ENCODE assay signal across 16 cellular contexts in the genomic region with DNA sequence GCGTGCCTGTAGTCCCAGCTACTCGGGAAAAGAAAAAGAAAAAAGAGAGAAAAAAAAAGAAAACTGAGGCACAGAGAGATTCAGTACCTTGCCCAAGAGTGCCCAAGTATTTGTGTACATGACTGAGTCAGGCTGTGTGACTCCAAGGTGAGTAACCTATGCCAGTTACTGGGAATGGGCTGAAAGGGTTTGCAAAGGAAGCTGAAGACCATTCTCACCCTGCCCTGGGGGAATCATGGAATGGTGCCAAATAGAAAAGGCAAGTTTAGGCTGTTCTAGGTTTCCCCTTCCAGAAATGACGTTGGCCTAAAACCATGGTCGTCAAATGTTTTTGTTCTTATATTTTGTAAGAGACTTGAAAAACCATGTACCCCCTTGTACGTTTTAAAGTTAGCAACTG. TPM values are rescaled to one million over a fixed set of nuclear protein-coding genes. Genes with fewer than 3 reads are reported as not detected.
DNase-seq lines count a peak whose midpoint lies in the region; ATAC-seq, FAIRE-seq and TF ChIP-seq lines count a peak whose summit lies in the region.
"Had no signal": no experiment of that assay in that cellular context is flagged by ENCODE, and none has a peak within 500 bp of the region (broad histone marks: within the 10 kb centered on the region; RNA-seq: fewer than 3 reads in every experiment).

No MANE protein-coding gene starts in this region.

- no peaks in the 10 kb centered on the region; a peak in 1 of 8 replicates for H3K36me3 ChIP-seq in H1 (ENCODE audit: control insufficient read depth in 2 of 4, insufficient read depth in 4 of 4, low read length in 3 of 4)
- H3K36me3 ChIP-seq: HAP-1 had no signal

- no peak for TF ChIP-seq RAD21 in H1 (IDR thresholded peaks at IDR 0.05 in 1 of 2, conservative IDR thresholded peaks at IDR 0.05 in 1 of 2; ENCODE audit: low read depth in 2 of 2, low read length in 2 of 2)

- peak; percentile 90 for DNase-seq in M059J (ENCODE audit: low read depth)
- peak; percentile 72 for DNase-seq in RCC 7860 (ENCODE audit: low spot score)
- no peak for DNase-seq in H1 (ENCODE audit: low read depth in 1 of 2, low spot score in 2 of 2)
- no peak for DNase-seq in stimulated activated CD4-positive, alpha-beta T cell treated with anti-CD3 and anti-CD28 coated beads, Interleukin-2, amount 100 ng/mL, for 24 hours
- DNase-seq: Caco-2, KBM-7, NCI-H1048, NCI-H146, NCI-H2081 treated with DMSO at 0.1 percent for 48 hours, NCI-H2227 treated with DMSO at 0.1 percent for 48 hours, NCI-H524 treated with DMSO at 0.1 percent for 48 hours, T-cell had no signal

- no peak overlapping the region for H2BK12ac ChIP-seq in H1 (ENCODE audit: low read depth, low read length)

- H4K5ac ChIP-seq in H1 (ENCODE audit: insufficient read length, low read depth, low read length) = no peak overlapping the region

- H2BK120ac ChIP-seq in H1 (replicated peaks; ENCODE audit: low read depth, low read length) = peak overlapping the region; percentile 4

- no peak for TF ChIP-seq EP300 in H1 (IDR thresholded peaks at IDR 0.05; ENCODE audit: borderline replicate concordance in 1 of 2, low read depth in 2 of 2, low read length in 2 of 2)

- no peak overlapping the region for H3K4ac ChIP-seq in H1 (replicated peaks; ENCODE audit: insufficient read length, low read depth, low read length)

- no peak overlapping the region; the same call in 1 of the 2 replicates for H2BK15ac ChIP-seq in H1 (ENCODE audit: low read length)

- CTCF ChIA-PET in H1 (lab: Charles Lee; ENCODE audit: partially characterized antibody) = interaction anchor here (0.6 to 2.6 kb wide), 7 partner anchors 8 to 318 kb away, joined by 3 to 7 read pairs (median 3); a partner anchor contains a TSS

- H3K9ac ChIP-seq in H1 (replicated peaks in 1 of 4; ENCODE audit: extremely low read depth in 1 of 4, low read depth in 3 of 4, low read length in 3 of 4) = no peak overlapping the region

- no peak overlapping the region for H2AFZ ChIP-seq in H1 (ENCODE audit: low read length)

- peak overlapping the region; percentile 85 for H4K91ac ChIP-seq in H1 (replicated peaks; ENCODE audit: insufficient read length, low read length)

- no peaks in the 10 kb centered on the region for H3K79me2 ChIP-seq in H1 (ENCODE audit: control insufficient read depth in 1 of 2, insufficient read depth in 2 of 2, low read length in 2 of 2)

- no peak overlapping the region for H2BK5ac ChIP-seq in H1 (ENCODE audit: low read depth, low read length)

- no peak overlapping the region for H3K27ac ChIP-seq in H1 (ENCODE audit: low read depth, low read length)

- H2AK5ac ChIP-seq in H1 (ENCODE audit: low read depth, low read length) = no peak overlapping the region

- peaks cover 0 to 11% (median 1%) of the 10 kb centered on the region in 4 experiments; a peak in 3 of 7 replicates for H3K4me1 ChIP-seq in H1 (replicated peaks in 1 of 4; ENCODE audit: control insufficient read depth in 3 of 4, insufficient read depth in 4 of 4, low read length in 3 of 4)
- H3K4me1 ChIP-seq: HAP-1 had no signal

- no peaks in the 10 kb centered on the region for H3K27me3 ChIP-seq in H1 (replicated peaks in 1 of 4; ENCODE audit: control insufficient read depth in 3 of 4, extremely low read depth in 1 of 4, insufficient read depth in 3 of 4, low read length in 3 of 4)

- peak overlapping the region; percentile 80; the same call in 1 of the 2 replicates for H2BK20ac ChIP-seq in H1 (ENCODE audit: low read length)

- no peak for TF ChIP-seq CTCF in H1 (IDR thresholded peaks at IDR 0.05; ENCODE audit: control extremely low read depth in 1 of 3, insufficient read depth in 1 of 3, low read depth in 1 of 3, low read length in 3 of 3)

- no peaks in the 10 kb centered on the region for H3K9me3 ChIP-seq in H1 (ENCODE audit: insufficient read depth in 2 of 2, low read depth in 1 of 2, low read length in 1 of 2)
- H3K9me3 ChIP-seq: Caco-2, HAP-1 had no signal

- no peak overlapping the region for H4K8ac ChIP-seq in H1 (ENCODE audit: extremely low read depth, insufficient read depth, low read length)

- no peaks in the 10 kb centered on the region for H3K23me2 ChIP-seq in H1 (ENCODE audit: low read depth, low read length)

- H4K20me1 ChIP-seq in H1 (replicated peaks in 1 of 2; ENCODE audit: control insufficient read depth in 1 of 2, insufficient read depth in 2 of 2, low read length in 2 of 2) = no peaks in the 10 kb centered on the region

- no peak overlapping the region for H3K23ac ChIP-seq in H1 (ENCODE audit: insufficient read length)

- H3K14ac ChIP-seq in H1 (ENCODE audit: insufficient read length) = no peak overlapping the region

- no peak overlapping the region for H3K56ac ChIP-seq in H1 (replicated peaks; ENCODE audit: insufficient read length, low read depth, low read length)

- POLR2A ChIA-PET in H1 (lab: Charles Lee; ENCODE audit: partially characterized antibody) = interaction anchor here (0.6 to 0.7 kb wide), 2 partner anchors 62 to 211 kb away, joined by 3 to 6 read pairs; no protein-coding TSS in a partner anchor

- WGBS in H1 (ENCODE audit: extremely low coverage in 1 of 2, insufficient coverage in 1 of 2, insufficient read length in 1 of 2, insufficient replicate concordance in 2 of 2, low coverage in 1 of 2, low lambda C conversion rate in 2 of 2, missing lambda C conversion rate in 1 of 2), 2 experiments = 92% methylated on average over 5 of the region's 5 CpGs; no CpG with 5 or more reads in 1 of the 2 experiments

- no peaks in the 10 kb centered on the region for H3K79me1 ChIP-seq in H1 (ENCODE audit: low read depth, low read length)

- ATAC-seq in HG03135 (IDR thresholded peaks at IDR 0.05; ENCODE audit: unreplicated experiment) (no peak), HG03378 (IDR thresholded peaks at IDR 0.05; ENCODE audit: unreplicated experiment) (no peak), HG03457 (IDR thresholded peaks at IDR 0.05; ENCODE audit: unreplicated experiment) (no peak)
- ATAC-seq: T-cell had no signal

- no peak overlapping the region for H3K4me2 ChIP-seq in H1 (ENCODE audit: insufficient read depth in 1 of 2, low read depth in 2 of 2, low read length in 2 of 2)

- FAIRE-seq in RCC 7860 (lab: Jason Lieb, UNC) = peak; percentile 75
- no peak for FAIRE-seq in H1 (lab: Jason Lieb, UNC)

- peak overlapping the region; percentile 19; the same call in 1 of the 2 replicates for H3K18ac ChIP-seq in H1 (ENCODE audit: extremely low read depth, low read length)

- H3K4me3 ChIP-seq in H1 (ENCODE audit: extremely low read depth in 1 of 4, insufficient read depth in 2 of 4, low read depth in 3 of 4, low read length in 4 of 4) = no peak overlapping the region
- H3K4me3 ChIP-seq: HAP-1 had no signal

- no peak for TF ChIP-seq POLR2A in H1 (IDR thresholded peaks at IDR 0.05; ENCODE audit: control extremely low read depth in 1 of 2, low read depth in 2 of 2, low read length in 2 of 2)

TF ChIP-seq in H1, 55 proteins besides CTCF, POLR2A, EP300 and RAD21:
- TF ChIP-seq RFX5 (IDR thresholded peaks at IDR 0.05; ENCODE audit: borderline replicate concordance, low read depth, low read length) (no peak), TCF12 (IDR thresholded peaks at IDR 0.05; ENCODE audit: low read depth, low read length) (no peak), TAF7 (optimal IDR thresholded peaks at IDR 0.05; ENCODE audit: borderline replicate concordance, low read depth, low read length) (no peak), SP1 (IDR thresholded peaks at IDR 0.05; ENCODE audit: low read depth, low read length) (no peak), RBBP5 (IDR thresholded peaks at IDR 0.05; ENCODE audit: borderline replicate concordance, low read depth, low read length) (no peak), SUZ12 (IDR thresholded peaks at IDR 0.05; ENCODE audit: low read length) (no peak), TBP (IDR thresholded peaks at IDR 0.05; ENCODE audit: low read depth, low read length) (no peak), CHD2 (IDR thresholded peaks at IDR 0.05; ENCODE audit: low read length) (no peak), CREB1 (IDR thresholded peaks at IDR 0.05) (no peak), BCL11A (IDR thresholded peaks at IDR 0.05; ENCODE audit: low read depth in 2 of 2, low read length in 2 of 2) (no peak), KDM5A (IDR thresholded peaks at IDR 0.05; ENCODE audit: low read length) (no peak), SIX5 (IDR thresholded peaks at IDR 0.05; ENCODE audit: low read depth, low read length) (no peak), YY1 (IDR thresholded peaks at IDR 0.05; ENCODE audit: low read depth, low read length) (no peak), KDM4A (IDR thresholded peaks at IDR 0.05; ENCODE audit: low read depth, low read length, severe bottlenecking) (no peak)
- TF ChIP-seq, protein P1, sequence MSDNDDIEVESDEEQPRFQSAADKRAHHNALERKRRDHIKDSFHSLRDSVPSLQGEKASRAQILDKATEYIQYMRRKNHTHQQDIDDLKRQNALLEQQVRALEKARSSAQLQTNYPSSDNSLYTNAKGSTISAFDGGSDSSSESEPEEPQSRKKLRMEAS (IDR thresholded peaks at IDR 0.05) = no peak

RNA-seq across cellular contexts. Expression of a gene that starts 37.9 kb away (rescaled TPM):
- total RNA-seq in M059J (2014; rRNA removed; shearing (Covaris generic)) = 4.4 and 13.9 TPM in 2 replicates
- 20.4 and 20.9 TPM in 2 replicates for total RNA-seq in H1 (2021; fragmentation: NEBNext Ultra II Directional; extraction: Animal tissue kit (Norgen Biotek cat#: 25700))
- polyA plus RNA-seq in H1 (2011; rRNA removed) = 10.3 and 16.2 TPM in 2 replicates
- 13.8 TPM for polyA plus RNA-seq in H1 (2011; cell fraction: cytosol; rRNA removed)
- 25.7 TPM for polyA plus RNA-seq in H1 (2011; cell fraction: nucleus; rRNA removed)
- 10.8 to 13.7 TPM (median 12.2 TPM) in 4 replicates for polyA plus RNA-seq in H1 (2012, experiment 1 of 2)
- polyA plus RNA-seq in H1 (2012, experiment 2 of 2) = 1.5 TPM
- polyA plus RNA-seq in H1 (2013, experiment 1 of 2) = 14.1 TPM
- 12.4 TPM for polyA plus RNA-seq in H1 (2013, experiment 2 of 2)
- 64.5 and 92.1 TPM in 2 replicates for polyA minus RNA-seq in H1 (2011; rRNA and poly(A)+ RNA removed)
- 21.9 TPM for polyA minus RNA-seq in H1 (2011; cell fraction: cytosol; rRNA and poly(A)+ RNA removed)
- polyA minus RNA-seq in H1 (2011; cell fraction: nucleus; rRNA and poly(A)+ RNA removed) = 61.5 TPM

Comparison
In these comparisons a context has a peak if more than half of its experiments do, and no peak if none do; other contexts are left out.
1. DNase-seq: peak in M059J (single experiment) and RCC 7860 (single experiment); none in H1 (0 of 2) and stimulated activated CD4-positive, alpha-beta T cell treated with anti-CD3 and anti-CD28 coated beads, Interleukin-2, amount 100 ng/mL, for 24 hours (0 of 2).